In genomic region chr15:82838096-82838735, GRCh38 we compare ENCODE assay signal across 20 cellular contexts. TPM values are rescaled to one million over a fixed set of nuclear protein-coding genes. Genes with fewer than 3 reads are reported as not detected.
A peak's percentile ranks its signal among the peaks of the same experiment; 100 is the strongest.
DNase-seq lines count a peak whose midpoint lies in the region; ATAC-seq and TF ChIP-seq lines count a peak whose summit lies in the region.
"Had no signal": no experiment of that assay in that cellular context is flagged by ENCODE, and none has a peak within 500 bp of the region (broad histone marks: within the 10 kb centered on the region; RNA-seq: fewer than 3 reads in every experiment).

No MANE protein-coding gene starts in this region.

- TF ChIP-seq CTCF in GM20000 (IDR thresholded peaks at IDR 0.05; ENCODE audit: extremely low read depth, missing control alignments) (no peak), psoas muscle (IDR thresholded peaks at IDR 0.05) (no peak)

- H3K4me3 ChIP-seq in psoas muscle = no peak overlapping the region
- H3K4me3 ChIP-seq: SJCRH30 had no signal

- H3K4me3 Mint-ChIP-seq in activated CD4-positive, alpha-beta T cell treated with anti-CD3 and anti-CD28 coated beads, Interleukin-2, amount 10 ng/mL, durations not matched to agents 24 days and 14 days = no peak overlapping the region

- WGBS in psoas muscle, 3 donors = 95 to 97% (median 97%) methylated on average over 14 of the region's 14 CpGs

- peaks cover 2% of the 10 kb centered on the region for H3K27me3 Mint-ChIP-seq in activated CD4-positive, alpha-beta T cell treated with anti-CD3 and anti-CD28 coated beads, Interleukin-2, amount 10 ng/mL, durations not matched to agents 24 days and 14 days

- H3K27me3 ChIP-seq in psoas muscle (ENCODE audit: insufficient read depth in 3 of 3, low read length in 2 of 3) = no peaks in the 10 kb centered on the region
- H3K27me3 ChIP-seq: SJCRH30 had no signal

- peaks cover 52% of the 10 kb centered on the region for H3K36me3 Mint-ChIP-seq in activated CD4-positive, alpha-beta T cell treated with anti-CD3 and anti-CD28 coated beads, Interleukin-2, amount 10 ng/mL, durations not matched to agents 24 days and 14 days (ENCODE audit: low read depth)

- H3K9me3 ChIP-seq in psoas muscle = no peaks in the 10 kb centered on the region
- H3K9me3 ChIP-seq: SJCRH30 had no signal

- ATAC-seq in esophagus mucosa = peak; percentile 7
- ATAC-seq in psoas muscle = peak in 3 of 4 donors; percentile 11 to 21 (median 12)

- no peak overlapping the region for H3K27ac Mint-ChIP-seq in activated CD4-positive, alpha-beta T cell treated with anti-CD3 and anti-CD28 coated beads, Interleukin-2, amount 10 ng/mL, durations not matched to agents 24 days and 14 days

- no peaks in the 10 kb centered on the region for H3K4me1 ChIP-seq in psoas muscle

- peak; percentile 50 for DNase-seq in activated CD4-positive, alpha-beta T cell treated with anti-CD3 and anti-CD28 coated beads, Interleukin-2, amount 10 ng/mL, durations not matched to agents 24 days and 14 days
- no peak for DNase-seq in activated CD4-positive, alpha-beta T cell treated with anti-CD3 and anti-CD28 coated beads, Interleukin-2, amount 50 U/mL, for 48 hours
- DNase-seq in GM20000 (ENCODE audit: low spot score) (peak; percentile 1), psoas muscle (no peak), NCI-H146 (lab: John Stamatoyannopoulos, UW) (no peak), NCI-H2227 treated with DMSO at 0.1 percent for 48 hours (lab: John Stamatoyannopoulos, UW) (no peak), COLO668 (lab: John Stamatoyannopoulos, UW; ENCODE audit: unreplicated experiment) (no peak)
- DNase-seq: GF-D8; H7; NCI-H1105 treated with DMSO at 0.1 percent for 48 hours; NCI-H187 treated with DMSO at 0.1 percent for 48 hours; NCI-H446; NK-92 treated with Interleukin-12 subunit alpha and Interleukin-12 subunit beta, amount 100 ng/mL, for 24 hours; RPMI8226; SJCRH30 had no signal

- H3K4me1 Mint-ChIP-seq in activated CD4-positive, alpha-beta T cell treated with anti-CD3 and anti-CD28 coated beads, Interleukin-2, amount 10 ng/mL, durations not matched to agents 24 days and 14 days = peaks cover 4% of the 10 kb centered on the region

- intact Hi-C loops in activated CD4-positive, alpha-beta T cell treated with anti-CD3 and anti-CD28 coated beads, Interleukin-2, amount 10 ng/mL, durations not matched to agents 24 days and 14 days (cut with micrococcal nuclease) = no loop called here
- intact Hi-C loops in psoas muscle (cut with DNase I) = no loop called here

- H3K36me3 ChIP-seq in psoas muscle (ENCODE audit: insufficient read depth in 1 of 2, low read depth in 1 of 2) = peaks cover 11 to 58% of the 10 kb centered on the region in 2 donors

- H3K27ac ChIP-seq in psoas muscle = no peak overlapping the region
- H3K27ac ChIP-seq: 22Rv1, SJCRH30 had no signal

- no peaks in the 10 kb centered on the region for H3K9me3 Mint-ChIP-seq in activated CD4-positive, alpha-beta T cell treated with anti-CD3 and anti-CD28 coated beads, Interleukin-2, amount 10 ng/mL, durations not matched to agents 24 days and 14 days

RNA-seq across cellular contexts. Expression of gene WHAMM, which starts 28.8 kb away (rescaled TPM):
- total RNA-seq in activated CD4-positive, alpha-beta T cell treated with anti-CD3 and anti-CD28 coated beads, Interleukin-2, amount 10 ng/mL, durations not matched to agents 24 days and 14 days = 5.1 and 6.7 TPM in 2 replicates
- 4.0 TPM for total RNA-seq in esophagus mucosa
- total RNA-seq in psoas muscle = 10 to 100 TPM; 14.7 to 30.8 (median 24.1) TPM
- polyA plus RNA-seq in psoas muscle = 10 to 100 TPM in 2 of 3 donors, 1 to 10 TPM in 1; 9.9 to 25.8 (median 12.0) TPM

RNA-seq across cellular contexts. Expression of gene FSD2, which starts 32.3 kb away (rescaled TPM):
- total RNA-seq in activated CD4-positive, alpha-beta T cell treated with anti-CD3 and anti-CD28 coated beads, Interleukin-2, amount 10 ng/mL, durations not matched to agents 24 days and 14 days = not detected in 2 replicates
- total RNA-seq in esophagus mucosa (not detected), psoas muscle (10 to 100 TPM; 10.3 to 65.3 (median 28.2) TPM)
- 10 to 100 TPM in 1 of 3 donors, 1 to 10 TPM in 1, under 1 TPM in 1; 0.51 to 32.2 (median 5.9) TPM for polyA plus RNA-seq in psoas muscle
- total RNA-seq: Daoy, LHCN-M2 had no signal
- polyA plus RNA-seq: BJ had no signal

Comparison
In these comparisons a context has a peak if more than half of its experiments do, and no peak if none do; other contexts are left out.
1. DNase-seq: peak in activated CD4-positive, alpha-beta T cell treated with anti-CD3 and anti-CD28 coated beads, Interleukin-2, amount 10 ng/mL, durations not matched to agents 24 days and 14 days (single experiment) and GM20000 (single experiment); none in activated CD4-positive, alpha-beta T cell treated with anti-CD3 and anti-CD28 coated beads, Interleukin-2, amount 50 U/mL, for 48 hours (0 of 2), psoas muscle (0 of 2), NCI-H146 (single experiment), NCI-H2227 treated with DMSO at 0.1 percent for 48 hours (single experiment) and COLO668 (single experiment).
2. RNA of gene FSD2, which starts 32.3 kb away (total RNA-seq): 10.3 to 65.3 TPM in psoas muscle; not detected in esophagus mucosa (single experiment) and not detected in activated CD4-positive, alpha-beta T cell treated with anti-CD3 and anti-CD28 coated beads, Interleukin-2, amount 10 ng/mL, durations not matched to agents 24 days and 14 days; every median in the first group is over 10 times any median in the second.